Comparison of ENCODE assay signal across 18 cellular contexts in the genomic region with DNA sequence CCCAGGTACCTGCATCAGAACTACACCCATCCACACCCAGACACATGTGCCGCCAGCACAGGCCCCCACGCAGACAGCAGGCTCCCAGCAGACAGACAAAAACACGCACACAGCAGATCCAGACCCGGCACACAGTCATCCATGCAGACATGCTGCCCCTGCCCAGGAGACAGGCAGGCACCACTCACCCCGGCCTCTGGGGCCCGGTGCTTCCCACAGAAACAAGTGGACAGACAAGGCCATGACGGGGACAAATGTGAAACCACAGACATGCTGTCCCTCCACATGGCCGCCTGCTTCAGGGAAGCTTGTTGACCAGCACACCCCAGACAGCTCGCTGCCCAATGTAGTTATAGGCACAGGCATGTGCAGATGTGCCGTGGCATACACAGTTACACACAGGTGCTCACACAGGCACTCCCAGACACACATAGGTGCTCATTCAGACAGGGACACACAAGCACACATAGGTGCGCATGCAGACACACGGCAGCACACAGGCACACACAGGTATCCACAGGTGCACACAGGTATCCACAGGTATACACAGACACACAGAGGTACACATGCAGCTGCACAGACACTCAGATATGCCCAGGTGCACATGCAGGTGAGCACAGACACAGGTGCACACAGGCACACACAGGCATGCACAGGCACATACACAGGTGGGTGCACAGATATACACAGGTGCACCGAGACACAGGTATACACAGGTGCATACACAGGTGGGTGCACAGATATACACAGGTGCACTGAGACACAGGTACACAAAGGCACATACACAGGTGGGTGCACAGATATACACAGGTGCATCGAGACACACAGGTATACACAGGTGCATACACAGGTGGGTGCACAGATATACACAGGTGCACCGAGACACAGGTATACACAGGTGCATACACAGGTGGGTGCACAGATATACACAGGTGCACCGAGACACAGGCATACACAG. TPM values are rescaled to one million over a fixed set of nuclear protein-coding genes. Genes with fewer than 3 reads are reported as not detected.
DNase-seq lines count a peak whose midpoint lies in the region; ATAC-seq and TF ChIP-seq lines count a peak whose summit lies in the region.
"Had no signal": no experiment of that assay in that cellular context is flagged by ENCODE, and none has a peak within 500 bp of the region (broad histone marks: within the 10 kb centered on the region; RNA-seq: fewer than 3 reads in every experiment).

No MANE protein-coding gene starts in this region.

- no peaks in the 10 kb centered on the region for H3K79me2 ChIP-seq in H9 (ENCODE audit: insufficient read depth, low read length)

- H3K9me3 ChIP-seq in lung (ENCODE audit: control insufficient read depth in 2 of 2, insufficient read depth in 1 of 2, low read length in 1 of 2) (peaks cover 2 to 25% of the 10 kb centered on the region in 2 donors), H9 (ENCODE audit: control insufficient read depth, low read depth, low read length) (peaks cover 80% of the 10 kb centered on the region)
- H3K9me3 ChIP-seq: BE2C had no signal

- H3K4me3 ChIP-seq in lung: no peak overlapping the region
- H3K4me3 ChIP-seq: heart right ventricle, PC-9, thoracic aorta had no signal

- peak overlapping the region; percentile 46 for H3K27ac Mint-ChIP-seq in activated CD8-positive, alpha-beta T cell treated with anti-CD3 and anti-CD28 coated beads for 36 hours
- H3K27ac Mint-ChIP-seq in H9: no peak overlapping the region
- H3K27ac Mint-ChIP-seq: IgD-negative memory B cell had no signal

- POLR2A ChIA-PET in activated CD8-positive, alpha-beta T cell treated with anti-CD3 and anti-CD28 coated beads for 36 hours (lab: Charles Lee): interaction anchor here (1.0 kb wide), 1 partner anchor 8 kb away, joined by 3 read pairs; no protein-coding TSS in a partner anchor

- H3K4me2 ChIP-seq in H9 (ENCODE audit: insufficient read depth, insufficient read length, low read length): no peak overlapping the region
- H3K4me2 ChIP-seq: PC-9 had no signal

- no peaks in the 10 kb centered on the region for H4K20me1 ChIP-seq in H9 (ENCODE audit: control insufficient read depth, insufficient read depth, insufficient read length)

- peaks cover 15% of the 10 kb centered on the region for H3K4me1 Mint-ChIP-seq in activated CD8-positive, alpha-beta T cell treated with anti-CD3 and anti-CD28 coated beads for 36 hours (ENCODE audit: low read depth)
- no peaks in the 10 kb centered on the region for H3K4me1 Mint-ChIP-seq in H9

- H3K27me3 ChIP-seq in lung (ENCODE audit: control insufficient read depth, insufficient read depth) (no peaks in the 10 kb centered on the region), H9 (ENCODE audit: insufficient read depth, low read length) (no peaks in the 10 kb centered on the region)
- H3K27me3 ChIP-seq: BE2C had no signal

- H2BK5ac ChIP-seq in H9 (ENCODE audit: insufficient read length, low read length): no peak overlapping the region

- H2BK20ac ChIP-seq in H9 (ENCODE audit: low read depth, low read length, poor library complexity, severe bottlenecking): no peak overlapping the region

- H3K56ac ChIP-seq in H9 (ENCODE audit: insufficient read length, low read depth, low read length): no peak overlapping the region

- H3K27ac ChIP-seq in lung (ENCODE audit: low read depth in 1 of 2, low read length in 1 of 2): no peak overlapping the region
- H3K27ac ChIP-seq in H9 (ENCODE audit: insufficient read length, low read depth, low read length): no peak overlapping the region
- H3K27ac ChIP-seq: heart right ventricle, PC-9, thoracic aorta had no signal

- no peak overlapping the region for H2BK12ac ChIP-seq in H9 (ENCODE audit: insufficient read length, low read depth, low read length)

- 89 to 92% methylated on average over 16 of the region's 16 CpGs for WGBS in lung, 2 donors
- WGBS in H9 (ENCODE audit: extremely low coverage, insufficient read length, low lambda C conversion rate): no CpG with 5 or more reads among the region's 16 CpGs

- no peak for TF ChIP-seq CTCF in activated CD8-positive, alpha-beta T cell treated with anti-CD3 and anti-CD28 coated beads for 36 hours (IDR thresholded peaks at IDR 0.05)
- TF ChIP-seq CTCF in lung (IDR thresholded peaks at IDR 0.05; ENCODE audit: control extremely low read depth, extremely low read depth): no peak
- TF ChIP-seq CTCF in H9 (conservative IDR thresholded peaks at IDR 0.05): no peak

- no peak overlapping the region for H4K5ac ChIP-seq in H9 (ENCODE audit: insufficient read length, low read depth, low read length)

- H2BK120ac ChIP-seq in H9 (ENCODE audit: low read depth, low read length, poor library complexity, severe bottlenecking): no peak overlapping the region

- no peak overlapping the region for H3K4me3 Mint-ChIP-seq in activated CD8-positive, alpha-beta T cell treated with anti-CD3 and anti-CD28 coated beads for 36 hours
- no peak overlapping the region for H3K4me3 Mint-ChIP-seq in H9

- H3K9me3 Mint-ChIP-seq in activated CD8-positive, alpha-beta T cell treated with anti-CD3 and anti-CD28 coated beads for 36 hours: peaks cover 21% of the 10 kb centered on the region
- peaks cover 83 to 91% of the 10 kb centered on the region in 2 experiments for H3K9me3 Mint-ChIP-seq in H9

- no peak overlapping the region for H3K18ac ChIP-seq in H9 (ENCODE audit: insufficient read length, low read depth, low read length)

- peaks cover 2% of the 10 kb centered on the region for H3K27me3 Mint-ChIP-seq in activated CD8-positive, alpha-beta T cell treated with anti-CD3 and anti-CD28 coated beads for 36 hours
- H3K27me3 Mint-ChIP-seq in H9 (ENCODE audit: low read depth): peaks cover 6% of the 10 kb centered on the region

- DNase-seq in stimulated activated CD4-positive, alpha-beta T cell treated with anti-CD3 and anti-CD28 coated beads, Interleukin-4, amount 100 ng/mL, for 24 hours: peak; percentile 2
- no peak for DNase-seq in stimulated activated CD4-positive, alpha-beta T cell treated with anti-CD3 and anti-CD28 coated beads, Interleukin-12 subunit alpha, Interleukin-12 subunit beta, amount 100 ng/mL, for 4 hours
- no peak for DNase-seq in activated CD8-positive, alpha-beta T cell treated with anti-CD3 and anti-CD28 coated beads for 36 hours
- DNase-seq in lung (ENCODE audit: low spot score): peak; percentile 24
- no peak for DNase-seq in NCI-H526 treated with DMSO at 0.1 percent for 48 hours (lab: John Stamatoyannopoulos, UW)
- no peak for DNase-seq in DMS53 (lab: John Stamatoyannopoulos, UW)
- DNase-seq in H9: no peak
- DNase-seq: BE2C; caudate nucleus; DMS79 treated with DMSO at 0.1 percent for 48 hours; heart right ventricle; NCI-H1092; NCI-H69; occipital lobe; PC-9; stimulated activated CD4-positive, alpha-beta T cell treated with anti-CD3 and anti-CD28 coated beads, Interleukin-4, amount 100 ng/mL, for 4 hours had no signal

- H3K23ac ChIP-seq in H9 (ENCODE audit: insufficient read length, low read depth, low read length): no peak overlapping the region

- intact Hi-C loops in activated CD8-positive, alpha-beta T cell treated with anti-CD3 and anti-CD28 coated beads for 36 hours (cut with micrococcal nuclease): no loop called here

- no peaks in the 10 kb centered on the region for H3K79me1 ChIP-seq in H9 (ENCODE audit: insufficient read depth, low read depth, low read length, poor library complexity, severe bottlenecking)

- H3K4ac ChIP-seq in H9 (ENCODE audit: low read depth, low read length): no peak overlapping the region

- no peak overlapping the region for H4K8ac ChIP-seq in H9 (replicated peaks; ENCODE audit: insufficient read length, low read depth, low read length)

- ATAC-seq in activated CD8-positive, alpha-beta T cell treated with anti-CD3 and anti-CD28 coated beads for 36 hours: no peak
- ATAC-seq in lung (ENCODE audit: insufficient read depth, low FRiP score): no peak
- ATAC-seq: heart right ventricle had no signal

- no peak overlapping the region for H3T11ph ChIP-seq in H9 (ENCODE audit: low read length)

- CTCF ChIA-PET in activated CD8-positive, alpha-beta T cell treated with anti-CD3 and anti-CD28 coated beads for 36 hours (lab: Charles Lee): no interaction called here

- no peaks in the 10 kb centered on the region for H3K4me1 ChIP-seq in lung (ENCODE audit: control insufficient read depth in 2 of 2, insufficient read depth in 2 of 2, low read length in 2 of 2)
- no peaks in the 10 kb centered on the region for H3K4me1 ChIP-seq in H9 (ENCODE audit: insufficient read depth, low read length)
- H3K4me1 ChIP-seq: BE2C, heart right ventricle had no signal

- no peak overlapping the region for H2AK5ac ChIP-seq in H9 (ENCODE audit: insufficient read length, low read length)

- no peaks in the 10 kb centered on the region for H3K36me3 ChIP-seq in lung (ENCODE audit: control insufficient read depth in 2 of 2, insufficient read depth in 2 of 2, low read length in 2 of 2)
- H3K36me3 ChIP-seq: BE2C, heart right ventricle had no signal

- H2BK15ac ChIP-seq in H9 (ENCODE audit: low read depth, low read length): no peak overlapping the region

- H4K91ac ChIP-seq in H9 (ENCODE audit: insufficient read length, low read depth, low read length): no peak overlapping the region

- no peak overlapping the region for H3K9ac ChIP-seq in H9 (ENCODE audit: extremely low read depth, insufficient read length, low read length)

- H3K23me2 ChIP-seq in H9 (ENCODE audit: insufficient read length, low read depth, low read length, poor library complexity, severe bottlenecking): no peaks in the 10 kb centered on the region

- H2AFZ ChIP-seq in H9 (ENCODE audit: low read length): no peak overlapping the region
- H2AFZ ChIP-seq: PC-9 had no signal

- H3K14ac ChIP-seq in H9 (ENCODE audit: insufficient read depth, low read length): no peak overlapping the region

- peaks cover 16% of the 10 kb centered on the region for H3K36me3 Mint-ChIP-seq in activated CD8-positive, alpha-beta T cell treated with anti-CD3 and anti-CD28 coated beads for 36 hours (ENCODE audit: low read depth)
- peaks cover 19 to 46% (median 19%) of the 10 kb centered on the region in 3 experiments for H3K36me3 Mint-ChIP-seq in H9 (ENCODE audit: insufficient read depth in 1 of 3, low read depth in 3 of 3)

RNA-seq across cellular contexts. Expression of a gene that starts 10.5 kb away (rescaled TPM):
- total RNA-seq in activated CD8-positive, alpha-beta T cell treated with anti-CD3 and anti-CD28 coated beads for 36 hours: 1 to 10 TPM; 2.8 to 2.9 TPM
- total RNA-seq in lung (1 to 10 TPM; 3.4 to 4.8 TPM), H9 (2021) (0.39 and 0.50 TPM in 2 replicates)
- polyA plus RNA-seq in lung: under 1 TPM; 0.33 to 0.69 TPM
- polyA plus RNA-seq: IgD-negative memory B cell had no signal

RNA-seq across cellular contexts. Expression of a gene that starts 18.8 kb away (rescaled TPM):
- total RNA-seq in activated CD8-positive, alpha-beta T cell treated with anti-CD3 and anti-CD28 coated beads for 36 hours: not detected
- total RNA-seq in lung (under 1 TPM; 0.15 to 0.34 TPM), H9 (2021) (0.42 TPM in 2 replicates)
- polyA plus RNA-seq in lung: under 1 TPM; 0.11 to 0.16 TPM
- total RNA-seq: PC-9, thoracic aorta had no signal

RNA-seq across cellular contexts. Expression of a gene that starts 49.3 kb away (rescaled TPM):
- total RNA-seq in activated CD8-positive, alpha-beta T cell treated with anti-CD3 and anti-CD28 coated beads for 36 hours: 10 to 100 TPM; 45.7 to 48.9 TPM
- total RNA-seq in lung: 10 to 100 TPM; 36.4 to 51.8 TPM
- 10 to 100 TPM; 44.4 to 44.7 TPM for polyA plus RNA-seq in lung
- 61.4 and 65.3 TPM in 2 replicates for total RNA-seq in H9 (2021)

Comparison
In these comparisons a context has a peak if more than half of its experiments do, and no peak if none do; other contexts are left out.
1. DNase-seq: peak in stimulated activated CD4-positive, alpha-beta T cell treated with anti-CD3 and anti-CD28 coated beads, Interleukin-4, amount 100 ng/mL, for 24 hours (single experiment) and lung (single experiment); none in stimulated activated CD4-positive, alpha-beta T cell treated with anti-CD3 and anti-CD28 coated beads, Interleukin-12 subunit alpha, Interleukin-12 subunit beta, amount 100 ng/mL, for 4 hours (single experiment), activated CD8-positive, alpha-beta T cell treated with anti-CD3 and anti-CD28 coated beads for 36 hours (single experiment), NCI-H526 treated with DMSO at 0.1 percent for 48 hours (single experiment), DMS53 (single experiment) and H9 (single experiment).